ENCODE assay signal across 24 cellular contexts in genomic region chr6:156348376-156348775, GRCh38.
DNase-seq lines count a peak whose midpoint lies in the region; ATAC-seq and TF ChIP-seq lines count a peak whose summit lies in the region.
"Had no signal": no experiment of that assay in that cellular context is flagged by ENCODE, and none has a peak within 500 bp of the region (broad histone marks: within the 10 kb centered on the region; RNA-seq: fewer than 3 reads in every experiment).

No MANE protein-coding gene starts in this region.

- no peaks in the 10 kb centered on the region for H3K9me2 ChIP-seq in OCI-LY7 (ENCODE audit: insufficient read depth, low read length)
- H3K9me2 ChIP-seq in Karpas-422 (replicated peaks; ENCODE audit: insufficient read depth, low read length), result no peaks in the 10 kb centered on the region

- peaks cover 0 to 14% (median 0%) of the 10 kb centered on the region in 12 donors for H3K4me1 ChIP-seq in heart left ventricle
- H3K4me1 ChIP-seq in right atrium auricular region, result no peaks in the 10 kb centered on the region
- no peaks in the 10 kb centered on the region for H3K4me1 ChIP-seq in OCI-LY7 (ENCODE audit: insufficient read depth, low read length, poor library complexity, severe bottlenecking)
- no peaks in the 10 kb centered on the region for H3K4me1 ChIP-seq in Karpas-422 (ENCODE audit: low read length)
- H3K4me1 ChIP-seq: psoas muscle, upper lobe of right lung had no signal

- peak overlapping the region in 1 of 5 experiments; percentile 35 for H3K4me3 Mint-ChIP-seq in brain
- H3K4me3 Mint-ChIP-seq: activated T-cell treated with anti-CD3 and anti-CD28 coated beads, Interleukin-2, amount 50 U/mL, for 4 hours; CD8-positive, alpha-beta memory T cell; H9; natural killer cell; stimulated activated naive CD8-positive, alpha-beta T cell treated with anti-CD3 and anti-CD28 coated beads, Interleukin-15, amount 100 ng/mL, for 72 hours had no signal

- peak in 3 of 4 donors; percentile 26 to 51 (median 34) for ATAC-seq in heart left ventricle
- peak; percentile 20 for ATAC-seq in sciatic nerve
- ATAC-seq: activated T-cell treated with anti-CD3 and anti-CD28 coated beads, Interleukin-2, amount 50 U/mL, for 4 hours; natural killer cell; psoas muscle; stimulated activated naive CD8-positive, alpha-beta T cell treated with anti-CD3 and anti-CD28 coated beads, Interleukin-15, amount 100 ng/mL, for 72 hours; upper lobe of right lung had no signal

- peaks cover 3% of the 10 kb centered on the region for H3K27me3 Mint-ChIP-seq in brain
- H3K27me3 Mint-ChIP-seq: stimulated activated naive CD8-positive, alpha-beta T cell treated with anti-CD3 and anti-CD28 coated beads, Interleukin-15, amount 100 ng/mL, for 72 hours had no signal

- H3K4me3 ChIP-seq in heart left ventricle, result peak overlapping the region in 1 of 12 donors; percentile 2
- H3K4me3 ChIP-seq in right atrium auricular region, result no peak overlapping the region
- H3K4me3 ChIP-seq in OCI-LY7 (ENCODE audit: low read depth, low read length, poor library complexity, severe bottlenecking), result no peak overlapping the region
- no peak overlapping the region for H3K4me3 ChIP-seq in Karpas-422 (ENCODE audit: low read length)
- H3K4me3 ChIP-seq: cardiac muscle cell, psoas muscle, upper lobe of right lung had no signal

- CTCF ChIA-PET in OCI-LY7 (lab: Charles Lee; ENCODE audit: unreplicated experiment), result no interaction called here

- BruUV-seq in OCI-LY7 (replicated peaks; lab: Mats Ljungman, UMichigan), result no TSS peak

- H3K27me3 ChIP-seq in heart left ventricle (peaks cover 0 to 8% (median 0%) of the 10 kb centered on the region in 9 donors), right atrium auricular region (no peaks in the 10 kb centered on the region), Karpas-422 (ENCODE audit: low read length) (no peaks in the 10 kb centered on the region)
- H3K27me3 ChIP-seq: cardiac muscle cell, upper lobe of right lung had no signal

- no peaks in the 10 kb centered on the region for H3K36me3 Mint-ChIP-seq in brain
- H3K36me3 Mint-ChIP-seq: CD8-positive, alpha-beta memory T cell; natural killer cell had no signal

- H4K20me1 ChIP-seq in OCI-LY7 (ENCODE audit: insufficient read depth, low read length), result no peaks in the 10 kb centered on the region
- H4K20me1 ChIP-seq in Karpas-422 (ENCODE audit: insufficient read depth, low read depth, low read length), result no peaks in the 10 kb centered on the region

- no peaks in the 10 kb centered on the region for H3K9me3 ChIP-seq in heart left ventricle
- H3K9me3 ChIP-seq in right atrium auricular region, result no peaks in the 10 kb centered on the region
- no peaks in the 10 kb centered on the region for H3K9me3 ChIP-seq in OCI-LY7 (ENCODE audit: low read length)
- no peaks in the 10 kb centered on the region for H3K9me3 ChIP-seq in Karpas-422 (ENCODE audit: low read length)
- H3K9me3 ChIP-seq: psoas muscle, upper lobe of right lung had no signal

- H3K9me3 Mint-ChIP-seq in brain, result peaks cover 0 to 6% (median 0%) of the 10 kb centered on the region in 5 experiments
- H3K9me3 Mint-ChIP-seq: activated T-cell treated with anti-CD3 and anti-CD28 coated beads, Interleukin-2, amount 50 U/mL, for 4 hours; CD8-positive, alpha-beta memory T cell; H9; natural killer cell had no signal

- no peaks in the 10 kb centered on the region for H3K79me2 ChIP-seq in OCI-LY7 (ENCODE audit: insufficient read depth, low read depth, low read length)
- H3K79me2 ChIP-seq in Karpas-422 (ENCODE audit: low read length), result no peaks in the 10 kb centered on the region

- intact Hi-C loops in heart left ventricle (cut with DNase I), result no loop called here
- intact Hi-C loops in sciatic nerve (cut with DNase I), result no loop called here
- intact Hi-C loops in OCI-LY7 (cut with micrococcal nuclease; ENCODE audit: unreplicated experiment), result no loop called here
- intact Hi-C loops in posterior vena cava (cut with DNase I), result no loop called here

- no peak for TF ChIP-seq CTCF in heart left ventricle (IDR thresholded peaks at IDR 0.05)
- no peak for TF ChIP-seq CTCF in right atrium auricular region (IDR thresholded peaks at IDR 0.05)
- no peak for TF ChIP-seq CTCF in brain (conservative IDR thresholded peaks at IDR 0.05)
- no peak for TF ChIP-seq CTCF in OCI-LY7 (conservative IDR thresholded peaks at IDR 0.05; ENCODE audit: low read length)

- peak overlapping the region in 3 of 5 experiments; percentile 61 to 93 (median 63) for H3K27ac Mint-ChIP-seq in brain
- H3K27ac Mint-ChIP-seq: CD8-positive, alpha-beta memory T cell; natural killer cell; stimulated activated naive CD8-positive, alpha-beta T cell treated with anti-CD3 and anti-CD28 coated beads, Interleukin-15, amount 100 ng/mL, for 72 hours had no signal

- DNase-seq in heart left ventricle (no peak), right atrium auricular region (ENCODE audit: low spot score) (no peak), Kasumi-1 (lab: John Stamatoyannopoulos, UW) (peak; percentile 16 to 38), sciatic nerve (ENCODE audit: low spot score) (no peak), OCI-LY7 (ENCODE audit: low spot score) (no peak), posterior vena cava (ENCODE audit: low spot score) (no peak), Karpas-422 (no peak)
- DNase-seq: activated CD4-positive, CD25-positive, alpha-beta regulatory T cell treated with anti-CD3 and anti-CD28 coated beads, Interleukin-2, amount 50 U/mL, for 72 hours; activated CD8-positive, alpha-beta memory T cell treated with anti-CD3 and anti-CD28 coated beads for 24 hours; activated naive CD4-positive, alpha-beta T cell treated with Interleukin-2 at 50 U/mL for 16 hours; activated T-cell treated with anti-CD3 and anti-CD28 coated beads, Interleukin-2, amount 50 U/mL, for 4 hours; amygdala; CD8-positive, alpha-beta memory T cell; H9; natural killer cell; NCI-H1105; NK-92 treated with Interleukin-12 subunit alpha and Interleukin-12 subunit beta, amount 100 ng/mL, for 24 hours; psoas muscle; stimulated activated CD4-positive, alpha-beta T cell treated with anti-CD3 and anti-CD28 coated beads, Interleukin-4, amount 100 ng/mL, for 1 hour; stimulated activated naive CD8-positive, alpha-beta T cell treated with anti-CD3 and anti-CD28 coated beads, Interleukin-15, amount 100 ng/mL, for 72 hours; T1000; upper lobe of right lung had no signal

- H3K4me2 ChIP-seq in OCI-LY7 (ENCODE audit: low read length) (no peak overlapping the region), Karpas-422 (ENCODE audit: low read depth, low read length, poor library complexity, severe bottlenecking) (no peak overlapping the region)

- H3K27ac ChIP-seq in heart left ventricle (peak overlapping the region in 1 of 12 donors; percentile 24), right atrium auricular region (no peak overlapping the region), OCI-LY7 (ENCODE audit: low read depth, low read length, poor library complexity, severe bottlenecking) (no peak overlapping the region), Karpas-422 (ENCODE audit: low read length) (no peak overlapping the region)
- H3K27ac ChIP-seq: cardiac muscle cell, psoas muscle, upper lobe of right lung had no signal

- H3K4me1 Mint-ChIP-seq in brain, result peaks cover 46% of the 10 kb centered on the region
- H3K4me1 Mint-ChIP-seq: CD8-positive, alpha-beta memory T cell; H9; stimulated activated naive CD8-positive, alpha-beta T cell treated with anti-CD3 and anti-CD28 coated beads, Interleukin-15, amount 100 ng/mL, for 72 hours had no signal

- no peaks in the 10 kb centered on the region for H3K36me3 ChIP-seq in heart left ventricle
- H3K36me3 ChIP-seq in right atrium auricular region, result no peaks in the 10 kb centered on the region
- H3K36me3 ChIP-seq in OCI-LY7 (ENCODE audit: insufficient read depth, low read length), result no peaks in the 10 kb centered on the region; the same call in 1 of the 2 replicates
- H3K36me3 ChIP-seq in Karpas-422 (ENCODE audit: insufficient read depth, low read length), result no peaks in the 10 kb centered on the region
- H3K36me3 ChIP-seq: cardiac muscle cell, upper lobe of right lung had no signal

- POLR2A ChIA-PET in OCI-LY7 (lab: Charles Lee), result no interaction called here

- no peak for TF ChIP-seq POLR2A in heart left ventricle (IDR thresholded peaks at IDR 0.05)

- H3K9ac ChIP-seq in Karpas-422 (ENCODE audit: low read length), result no peak overlapping the region

- H2AFZ ChIP-seq in OCI-LY7 (ENCODE audit: low read length), result no peak overlapping the region
- no peak overlapping the region for H2AFZ ChIP-seq in Karpas-422 (ENCODE audit: low read length)

- 58 to 67% (median 62%) methylated on average over 5 of the region's 5 CpGs for WGBS in heart left ventricle, 4 donors

Comparison
In these comparisons a context has a peak if more than half of its experiments do, and no peak if none do; other contexts are left out.
1. DNase-seq: peak in Kasumi-1 (2 of 2); none in heart left ventricle (0 of 5), right atrium auricular region (single experiment), sciatic nerve (single experiment), OCI-LY7 (single experiment), posterior vena cava (single experiment) and Karpas-422 (single experiment).